8 cellular contexts compared by ENCODE assay signal in genomic region chr3:141737828-141738635, GRCh38. TPM values are rescaled to one million over a fixed set of nuclear protein-coding genes. Genes with fewer than 3 reads are reported as not detected.
A peak's percentile ranks its signal among the peaks of the same experiment; 100 is the strongest.
DNase-seq lines count a peak whose midpoint lies in the region; ATAC-seq, FAIRE-seq and TF ChIP-seq lines count a peak whose summit lies in the region.

Gene RNF7, plus strand, starts transcription at chr3:141738298. Its CDS starts 44 bp downstream, at chr3:141738342.

- FAIRE-seq in endothelial cell of umbilical vein (lab: Jason Lieb, UNC): peak; percentile 93

- dilution Hi-C loops in endothelial cell of umbilical vein (cut with MboI; ENCODE audit: extremely low pct_ligation_motif_present, low sequenced_read_pairs): no loop called here

- H3K27ac ChIP-seq in OCI-LY3 (ENCODE audit: low read length) (peak within 1 kb of the TSS; percentile 68), endothelial cell of umbilical vein (ENCODE audit: insufficient read depth, low read depth, low read length) (peak within 1 kb of the TSS; percentile 72)

- H3K79me2 ChIP-seq in OCI-LY3 (ENCODE audit: low read length) (peaks cover 50% of the 10 kb centered on the region), endothelial cell of umbilical vein (ENCODE audit: control insufficient read depth, insufficient read depth, low read length) (peaks cover 43% of the 10 kb centered on the region)

- H3K27me3 ChIP-seq in OCI-LY3 (ENCODE audit: low read depth, low read length): no peaks in the 10 kb centered on the region
- H3K27me3 ChIP-seq in endothelial cell of umbilical vein (ENCODE audit: control insufficient read depth in 2 of 2, insufficient read depth in 2 of 2, low read length in 2 of 2): peaks cover 0 to 2% of the 10 kb centered on the region in 2 experiments

- H3K9ac ChIP-seq in OCI-LY3 (ENCODE audit: low read length) (peak within 1 kb of the TSS; percentile 94), endothelial cell of umbilical vein (replicated peaks; ENCODE audit: extremely low read depth, insufficient read depth, low read length) (peak within 1 kb of the TSS; percentile 82)

- intact Hi-C loops in endothelial cell of umbilical vein (cut with micrococcal nuclease): loop anchor here (1.0 to 5.0 kb wide), 9 partner anchors 30 to 539 kb away; no protein-coding TSS in a partner anchor

- BruUV-seq in endothelial cell of umbilical vein (replicated peaks; lab: Mats Ljungman, UMichigan): no TSS peak

- TF ChIP-seq POLR2A in endothelial cell of umbilical vein (IDR thresholded peaks at IDR 0.05; ENCODE audit: low read depth, low read length): peak; percentile 76

- H3K4me3 ChIP-seq in OCI-LY3 (ENCODE audit: low read length) (peak within 1 kb of the TSS; percentile 96), endothelial cell of umbilical vein (replicated peaks in 1 of 3; ENCODE audit: insufficient read depth in 1 of 3, low read depth in 1 of 3, low read length in 3 of 3) (peak within 1 kb of the TSS; percentile 39 to 96 (median 85))

- POLR2A ChIA-PET in endothelial cell of umbilical vein (lab: Charles Lee): interaction anchor here (0.7 kb wide), 1 partner anchor 120 kb away, joined by 4 read pairs; no protein-coding TSS in a partner anchor

- CTCF ChIA-PET in endothelial cell of umbilical vein (lab: Charles Lee): interaction anchor here (0.6 to 5.0 kb wide), 28 partner anchors 11 to 472 kb away, joined by 3 to 48 read pairs (median 4); partner anchors contain the start of gene ATP1B3

- H3K9me3 ChIP-seq in OCI-LY3 (ENCODE audit: insufficient read depth, low read length): no peaks in the 10 kb centered on the region
- no peaks in the 10 kb centered on the region for H3K9me3 ChIP-seq in endothelial cell of umbilical vein (replicated peaks; ENCODE audit: control insufficient read depth, insufficient read depth, low read length)

- ATAC-seq in GM21526 (IDR thresholded peaks at IDR 0.05; ENCODE audit: low FRiP score, unreplicated experiment): peak; percentile 92

- H4K20me1 ChIP-seq in OCI-LY3 (ENCODE audit: insufficient read depth, low read length) (peaks cover 25% of the 10 kb centered on the region), endothelial cell of umbilical vein (replicated peaks; ENCODE audit: control insufficient read depth, extremely low read depth, insufficient read depth, low read length) (peaks cover 4% of the 10 kb centered on the region)

- peak; percentile 66 for TF ChIP-seq CTCF in OCI-LY3 (IDR thresholded peaks at IDR 0.05; ENCODE audit: low read depth, low read length)
- TF ChIP-seq CTCF in endothelial cell of umbilical vein (IDR thresholded peaks at IDR 0.05; ENCODE audit: extremely low read depth in 1 of 2, insufficient read depth in 1 of 2, low read depth in 1 of 2, low read length in 2 of 2): peak; percentile 91 to 98

- H3K36me3 ChIP-seq in OCI-LY3 (replicated peaks; ENCODE audit: low read depth, low read length): peaks cover 12% of the 10 kb centered on the region
- peaks cover 0 to 5% of the 10 kb centered on the region in 2 experiments for H3K36me3 ChIP-seq in endothelial cell of umbilical vein (ENCODE audit: control insufficient read depth in 2 of 2, extremely low read depth in 1 of 2, insufficient read depth in 2 of 2, low read length in 2 of 2)

- H3K4me1 ChIP-seq in OCI-LY3 (ENCODE audit: low read length): peaks cover 32% of the 10 kb centered on the region
- peaks cover 19% of the 10 kb centered on the region for H3K4me1 ChIP-seq in endothelial cell of umbilical vein (ENCODE audit: control insufficient read depth, extremely low read depth, insufficient read depth, low read length)

- peak within 1 kb of the TSS; percentile 93 for H3K4me2 ChIP-seq in OCI-LY3 (ENCODE audit: low read length)
- H3K4me2 ChIP-seq in endothelial cell of umbilical vein (ENCODE audit: insufficient read depth, low read length): peak within 1 kb of the TSS; percentile 81

- DNase-seq in DMS114 treated with DMSO at 0.1 percent for 48 hours (lab: John Stamatoyannopoulos, UW; ENCODE audit: unreplicated experiment): peak; percentile 86
- peak; percentile 76 for DNase-seq in HuH-7.5 (ENCODE audit: low spot score)
- DNase-seq in activated CD8-positive, alpha-beta memory T cell treated with anti-CD3 and anti-CD28 coated beads, Interleukin-2, amount 50 U/mL, for 48 hours: peak; percentile 98
- DNase-seq in endothelial cell of umbilical vein (ENCODE audit: low read depth, low spot score): peak; percentile 96
- DNase-seq in middle frontal gyrus (ENCODE audit: extremely low spot score, low spot score): peak; percentile 91
- DNase-seq in stimulated activated CD8-positive, alpha-beta memory T cell treated with anti-CD3 and anti-CD28 coated beads, Interleukin-2, amount 100 ng/mL, for 48 hours (ENCODE audit: low read depth in 2 of 2): peak; percentile 92 to 95

- H2AFZ ChIP-seq in OCI-LY3 (ENCODE audit: low read depth, low read length): peak within 1 kb of the TSS; percentile 95
- peak within 1 kb of the TSS; percentile 88 for H2AFZ ChIP-seq in endothelial cell of umbilical vein (ENCODE audit: low read depth, low read length)

- H3K9me1 ChIP-seq in endothelial cell of umbilical vein (replicated peaks; ENCODE audit: control insufficient read depth, extremely low read depth, insufficient read depth, low read length): no peaks in the 10 kb centered on the region

TF ChIP-seq in endothelial cell of umbilical vein, 7 proteins besides CTCF, POLR2A, EP300 and RAD21:
- TF ChIP-seq GATA2 (IDR thresholded peaks at IDR 0.05; ENCODE audit: insufficient read depth, insufficient read length, low read depth, low read length): no peak
- TF ChIP-seq, protein P1, sequence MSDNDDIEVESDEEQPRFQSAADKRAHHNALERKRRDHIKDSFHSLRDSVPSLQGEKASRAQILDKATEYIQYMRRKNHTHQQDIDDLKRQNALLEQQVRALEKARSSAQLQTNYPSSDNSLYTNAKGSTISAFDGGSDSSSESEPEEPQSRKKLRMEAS (IDR thresholded peaks at IDR 0.05; ENCODE audit: insufficient read depth, insufficient read length): peak; percentile 9
- peak; percentile 57 for TF ChIP-seq MYC (IDR thresholded peaks at IDR 0.05; ENCODE audit: low read depth, low read length)
- no peak for TF ChIP-seq EZH2 (IDR thresholded peaks at IDR 0.05; ENCODE audit: borderline replicate concordance, low read depth, low read length, severe bottlenecking)
- TF ChIP-seq JUN (IDR thresholded peaks at IDR 0.05; ENCODE audit: borderline replicate concordance, insufficient read depth, insufficient read length, low read depth): peak; percentile 16
- peak; percentile 87 for TF ChIP-seq POLR2AphosphoS5 (IDR thresholded peaks at IDR 0.05; ENCODE audit: insufficient read depth, low read depth, low read length)
- TF ChIP-seq FOS (IDR thresholded peaks at IDR 0.05; ENCODE audit: borderline replicate concordance, insufficient read depth, low read length): peak; percentile 11

RNA-seq across cellular contexts. Expression of gene RNF7, which starts in this region (rescaled TPM):
- total RNA-seq in endothelial cell of umbilical vein: 121 and 136 TPM in 2 replicates
- polyA plus RNA-seq in endothelial cell of umbilical vein: 89.5 and 120 TPM in 2 replicates
- 143 and 148 TPM in 2 replicates for polyA plus RNA-seq in endothelial cell of umbilical vein (2011; cell fraction: cytosol; rRNA removed)
- 34.5 and 41.4 TPM in 2 replicates for polyA plus RNA-seq in endothelial cell of umbilical vein (2011; cell fraction: nucleus; rRNA removed)
- polyA plus RNA-seq in endothelial cell of umbilical vein (2012): 90.3 and 101 TPM in 2 replicates
- polyA minus RNA-seq in endothelial cell of umbilical vein: 23.6 and 29.2 TPM in 2 replicates
- 18.6 TPM for polyA minus RNA-seq in endothelial cell of umbilical vein (2011; cell fraction: cytosol; rRNA and poly(A)+ RNA removed)
- polyA minus RNA-seq in endothelial cell of umbilical vein (2011; cell fraction: nucleus; rRNA and poly(A)+ RNA removed): 13.6 and 13.8 TPM in 2 replicates

Comparison
In these comparisons a context has a peak if more than half of its experiments do, and no peak if none do; other contexts are left out.
1. Peak in every context shown above with its lines: DNase-seq, ATAC-seq, H3K4me3 ChIP-seq and H3K27ac ChIP-seq.